In genomic region chr17:47280072-47280811, GRCh38 we compare ENCODE assay signal across 11 cellular contexts. TPM values are rescaled to one million over a fixed set of nuclear protein-coding genes. Genes with fewer than 3 reads are reported as not detected.
DNase-seq lines count a peak whose midpoint lies in the region; ATAC-seq and TF ChIP-seq lines count a peak whose summit lies in the region.
"Had no signal": no experiment of that assay in that cellular context is flagged by ENCODE, and none has a peak within 500 bp of the region (broad histone marks: within the 10 kb centered on the region; RNA-seq: fewer than 3 reads in every experiment).

No MANE protein-coding gene starts in this region.

- H3K4me3 ChIP-seq in fibroblast of pulmonary artery (replicated peaks; ENCODE audit: low read depth, low read length) (no peak overlapping the region), sigmoid colon (no peak overlapping the region), foreskin fibroblast (ENCODE audit: low read depth in 1 of 2, low read length in 2 of 2) (no peak overlapping the region)

- H3K27ac ChIP-seq in sigmoid colon, result peak overlapping the region; percentile 86 to 92 (median 88)

- no peak overlapping the region for H3K27ac Mint-ChIP-seq in activated CD4-positive, alpha-beta T cell treated with anti-CD3 and anti-CD28 coated beads, Interleukin-2, amount 10 ng/mL, durations not matched to agents 24 days and 14 days

- DNase-seq in Caki2 (ENCODE audit: low read depth), result peak; percentile 93
- peak; percentile 57 for DNase-seq in SK-MEL-5 (ENCODE audit: low read depth, low spot score)
- peak; percentile 35 for DNase-seq in fibroblast of pulmonary artery (ENCODE audit: low read depth)
- no peak for DNase-seq in sigmoid colon
- DNase-seq in activated CD4-positive, alpha-beta T cell treated with anti-CD3 and anti-CD28 coated beads, Interleukin-2, amount 10 ng/mL, durations not matched to agents 24 days and 14 days, result no peak
- DNase-seq in foreskin fibroblast, result no peak
- DNase-seq in retina, result no peak
- DNase-seq: activated CD4-positive, alpha-beta T cell treated with anti-CD3 and anti-CD28 coated beads for 4 hours; cerebellar nuclear complex; DMS 273 treated with DMSO at 0.1 percent for 48 hours had no signal

- in situ Hi-C loops in Caki2 (cut with HindIII; ENCODE audit: low pct_unique_long_range_greater_than_20kb, low sequenced_read_pairs) (no loop called here), SK-MEL-5 (cut with HindIII; ENCODE audit: low pct_unique_long_range_greater_than_20kb, low sequenced_read_pairs) (no loop called here)

- H3K27me3 Mint-ChIP-seq in activated CD4-positive, alpha-beta T cell treated with anti-CD3 and anti-CD28 coated beads, Interleukin-2, amount 10 ng/mL, durations not matched to agents 24 days and 14 days, result peaks cover 13% of the 10 kb centered on the region

- no peaks in the 10 kb centered on the region for H3K9me3 Mint-ChIP-seq in activated CD4-positive, alpha-beta T cell treated with anti-CD3 and anti-CD28 coated beads, Interleukin-2, amount 10 ng/mL, durations not matched to agents 24 days and 14 days

- TF ChIP-seq EP300 in sigmoid colon (IDR thresholded peaks at IDR 0.05), result no peak

- H3K4me1 Mint-ChIP-seq in activated CD4-positive, alpha-beta T cell treated with anti-CD3 and anti-CD28 coated beads, Interleukin-2, amount 10 ng/mL, durations not matched to agents 24 days and 14 days, result peaks cover 4% of the 10 kb centered on the region

- H3K4me3 Mint-ChIP-seq in activated CD4-positive, alpha-beta T cell treated with anti-CD3 and anti-CD28 coated beads, Interleukin-2, amount 10 ng/mL, durations not matched to agents 24 days and 14 days, result no peak overlapping the region

- no peaks in the 10 kb centered on the region for H3K36me3 Mint-ChIP-seq in activated CD4-positive, alpha-beta T cell treated with anti-CD3 and anti-CD28 coated beads, Interleukin-2, amount 10 ng/mL, durations not matched to agents 24 days and 14 days (ENCODE audit: low read depth)

- H3K36me3 ChIP-seq in sigmoid colon, result peaks cover 0 to 16% (median 4%) of the 10 kb centered on the region in 4 donors

- WGBS in sigmoid colon, 2 donors, result 86% methylated on average over 14 of the region's 14 CpGs

- H3K9me3 ChIP-seq in sigmoid colon, result no peaks in the 10 kb centered on the region

- TF ChIP-seq CTCF in fibroblast of pulmonary artery (IDR thresholded peaks at IDR 0.05; ENCODE audit: low read length, missing control alignments), result no peak
- no peak for TF ChIP-seq CTCF in sigmoid colon (IDR thresholded peaks at IDR 0.05)
- no peak for TF ChIP-seq CTCF in foreskin fibroblast (IDR thresholded peaks at IDR 0.05; ENCODE audit: low read depth, low read length)

- H3K27me3 ChIP-seq in sigmoid colon, result no peaks in the 10 kb centered on the region

- no peak for TF ChIP-seq POLR2A in sigmoid colon (IDR thresholded peaks at IDR 0.05)

- no peak for ATAC-seq in HG03108 (IDR thresholded peaks at IDR 0.05; ENCODE audit: unreplicated experiment)

- intact Hi-C loops in sigmoid colon (cut with DNase I), result loop anchor here (1.0 kb wide), 1 partner anchor 26 kb away; no protein-coding TSS in a partner anchor
- intact Hi-C loops in activated CD4-positive, alpha-beta T cell treated with anti-CD3 and anti-CD28 coated beads, Interleukin-2, amount 10 ng/mL, durations not matched to agents 24 days and 14 days (cut with micrococcal nuclease), result no loop called here

- peaks cover 0 to 65% (median 59%) of the 10 kb centered on the region in 4 donors for H3K4me1 ChIP-seq in sigmoid colon

RNA-seq across cellular contexts. Expression of gene ITGB3, which starts 26.6 kb away (rescaled TPM):
- total RNA-seq in Caki2 (2014; rRNA removed; shearing (Covaris generic); ENCODE audit: low replicate concordance), result 138 TPM in 2 replicates
- 11.5 and 12.1 TPM in 2 replicates for total RNA-seq in SK-MEL-5 (2014; rRNA removed; shearing (Covaris generic))
- polyA plus RNA-seq in SK-MEL-5 (2015; cell fraction: cytosol; rRNA removed), result 30.1 and 42.2 TPM in 2 replicates
- polyA plus RNA-seq in SK-MEL-5 (2015; cell fraction: nucleus; rRNA removed), result 12.3 and 12.8 TPM in 2 replicates
- total RNA-seq in sigmoid colon, result 10 to 100 TPM; 28.5 to 62.7 (median 40.1) TPM
- polyA plus RNA-seq in sigmoid colon, result 1 to 10 TPM in 2 of 3 donors, under 1 TPM in 1; 0.69 to 3.4 (median 1.8) TPM
- total RNA-seq in activated CD4-positive, alpha-beta T cell treated with anti-CD3 and anti-CD28 coated beads, Interleukin-2, amount 10 ng/mL, durations not matched to agents 24 days and 14 days, result not detected in 2 replicates

RNA-seq across cellular contexts. Expression of gene EFCAB13, which starts 43.5 kb away (rescaled TPM):
- total RNA-seq in Caki2 (2014; rRNA removed; shearing (Covaris generic); ENCODE audit: low replicate concordance), result 2.1 and 5.9 TPM in 2 replicates
- total RNA-seq in SK-MEL-5 (2014; rRNA removed; shearing (Covaris generic)), result 1.8 and 2.7 TPM in 2 replicates
- 0.33 and 0.49 TPM in 2 replicates for polyA plus RNA-seq in SK-MEL-5 (2015; cell fraction: cytosol; rRNA removed)
- polyA plus RNA-seq in SK-MEL-5 (2015; cell fraction: nucleus; rRNA removed), result 4.9 and 17.6 TPM in 2 replicates
- 10 to 100 TPM in 3 of 4 donors, 1 to 10 TPM in 1; 8.7 to 16.3 (median 15.4) TPM for total RNA-seq in sigmoid colon
- polyA plus RNA-seq in sigmoid colon, result 1 to 10 TPM in 2 of 3 donors, under 1 TPM in 1; 0.46 to 3.6 (median 1.7) TPM
- 1.1 and 1.9 TPM in 2 replicates for total RNA-seq in activated CD4-positive, alpha-beta T cell treated with anti-CD3 and anti-CD28 coated beads, Interleukin-2, amount 10 ng/mL, durations not matched to agents 24 days and 14 days

Comparison
In these comparisons a context has a peak if more than half of its experiments do, and no peak if none do; other contexts are left out.
1. DNase-seq: peak in Caki2 (single experiment), SK-MEL-5 (single experiment) and fibroblast of pulmonary artery (single experiment); none in sigmoid colon (single experiment), activated CD4-positive, alpha-beta T cell treated with anti-CD3 and anti-CD28 coated beads, Interleukin-2, amount 10 ng/mL, durations not matched to agents 24 days and 14 days (single experiment), foreskin fibroblast (0 of 2) and retina (single experiment).
2. RNA of gene ITGB3, which starts 26.6 kb away (total RNA-seq): 138 TPM in Caki2, 28.5 to 62.7 TPM in sigmoid colon and 11.5 to 12.1 TPM in SK-MEL-5; not detected in activated CD4-positive, alpha-beta T cell treated with anti-CD3 and anti-CD28 coated beads, Interleukin-2, amount 10 ng/mL, durations not matched to agents 24 days and 14 days; every median in the first group is over 10 times any median in the second.